Comparison of ENCODE assay signal across 8 cellular contexts in the genomic region with DNA sequence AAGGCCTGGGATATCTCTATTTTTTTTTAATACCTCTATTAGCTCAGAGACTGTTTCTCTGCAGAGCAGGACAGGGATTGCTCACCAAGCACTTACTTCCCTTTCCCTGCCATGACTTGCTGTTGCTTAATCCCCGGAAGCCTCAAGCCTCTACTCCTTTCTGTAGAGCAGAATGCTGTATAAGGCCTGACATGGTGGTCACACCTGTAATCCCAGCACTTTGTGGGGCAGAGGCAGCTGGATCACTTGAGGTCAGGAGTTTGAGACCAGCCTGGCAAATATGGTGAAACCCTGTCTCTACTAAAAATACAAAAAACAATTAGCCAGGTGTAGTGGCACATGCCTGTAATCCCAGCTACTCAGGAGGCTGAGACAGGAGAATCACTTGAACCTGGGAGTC. TPM values are rescaled to one million over a fixed set of nuclear protein-coding genes. Genes with fewer than 3 reads are reported as not detected.
A peak's percentile ranks its signal among the peaks of the same experiment; 100 is the strongest.
DNase-seq lines count a peak whose midpoint lies in the region; ATAC-seq and TF ChIP-seq lines count a peak whose summit lies in the region.
"Not testable (repeated sequence)": the region's sequence is repeated elsewhere in the genome, so short reads cannot be mapped to it uniquely, and the experiment has no call there.

No MANE protein-coding gene starts in this region.

- H3K27ac ChIP-seq in PC-9 (peak overlapping the region; percentile 100), mammary epithelial cell (ENCODE audit: insufficient read depth, low read depth, low read length) (peak overlapping the region; percentile 95)

- BruUV-seq in PC-9 (replicated peaks; lab: Mats Ljungman, UMichigan); mammary epithelial cell (replicated peaks; lab: Mats Ljungman, UMichigan): not testable (repeated sequence)

- H3K4me3 ChIP-seq in AG10803 (ENCODE audit: low read length); mammary epithelial cell (replicated peaks in 1 of 3; ENCODE audit: insufficient read depth in 1 of 3, low read depth in 2 of 3, low read length in 3 of 3): not testable (repeated sequence)
- H3K4me3 ChIP-seq in PC-9: peak overlapping the region; percentile 19; the same call in 1 of the 2 replicates

- in situ Hi-C loops in mammary epithelial cell (cut with MboI; ENCODE audit: low sequenced_read_pairs in 2 of 2): not testable (repeated sequence)

- H3K9me3 Mint-ChIP-seq in activated CD4-positive, alpha-beta T cell treated with anti-CD3 and anti-CD28 coated beads, Interleukin-2, amount 10 ng/mL, durations not matched to agents 24 days and 14 days; stimulated activated naive CD8-positive, alpha-beta T cell treated with anti-CD3 and anti-CD28 coated beads, Interleukin-15, amount 100 ng/mL, for 72 hours: not testable (repeated sequence)

- H3K4me1 ChIP-seq in PC-9 (replicated peaks; ENCODE audit: insufficient read depth) (peaks cover 68% of the 10 kb centered on the region), mammary epithelial cell (ENCODE audit: insufficient read depth, low read length) (peaks cover 52% of the 10 kb centered on the region)

- peak overlapping the region; percentile 84 for H3K27ac Mint-ChIP-seq in activated CD4-positive, alpha-beta T cell treated with anti-CD3 and anti-CD28 coated beads, Interleukin-2, amount 10 ng/mL, durations not matched to agents 24 days and 14 days
- H3K27ac Mint-ChIP-seq in stimulated activated naive CD8-positive, alpha-beta T cell treated with anti-CD3 and anti-CD28 coated beads, Interleukin-15, amount 100 ng/mL, for 72 hours: peak overlapping the region in 1 of 2 donors; percentile 76

- 0 out of 2 replicates have a peak overlapping the region, but pooled peaks have one; percentile 41 for H2AFZ ChIP-seq in PC-9
- not testable (repeated sequence) for H2AFZ ChIP-seq in mammary epithelial cell (ENCODE audit: low read depth, low read length)

- H3K27me3 Mint-ChIP-seq in activated CD4-positive, alpha-beta T cell treated with anti-CD3 and anti-CD28 coated beads, Interleukin-2, amount 10 ng/mL, durations not matched to agents 24 days and 14 days: peaks cover 25% of the 10 kb centered on the region
- peaks cover 11% of the 10 kb centered on the region for H3K27me3 Mint-ChIP-seq in stimulated activated naive CD8-positive, alpha-beta T cell treated with anti-CD3 and anti-CD28 coated beads, Interleukin-15, amount 100 ng/mL, for 72 hours

- H3K36me3 Mint-ChIP-seq in activated CD4-positive, alpha-beta T cell treated with anti-CD3 and anti-CD28 coated beads, Interleukin-2, amount 10 ng/mL, durations not matched to agents 24 days and 14 days (ENCODE audit: low read depth): not testable (repeated sequence)

- H3K27me3 ChIP-seq in PC-9 (ENCODE audit: insufficient read depth, low read depth); mammary epithelial cell (ENCODE audit: insufficient read depth, low read length): not testable (repeated sequence)

- peaks cover 54% of the 10 kb centered on the region for H3K4me1 Mint-ChIP-seq in activated CD4-positive, alpha-beta T cell treated with anti-CD3 and anti-CD28 coated beads, Interleukin-2, amount 10 ng/mL, durations not matched to agents 24 days and 14 days
- H3K4me1 Mint-ChIP-seq in stimulated activated naive CD8-positive, alpha-beta T cell treated with anti-CD3 and anti-CD28 coated beads, Interleukin-15, amount 100 ng/mL, for 72 hours: peaks cover 63% of the 10 kb centered on the region

- H3K36me3 ChIP-seq in PC-9 (ENCODE audit: low read depth); mammary epithelial cell (ENCODE audit: insufficient read depth, low read length): not testable (repeated sequence)

- POLR2A ChIA-PET in PC-9 (lab: Charles Lee; ENCODE audit: unreplicated experiment): interaction anchor here (0.5 kb wide), 1 partner anchor 57 kb away, joined by 6 read pairs; no protein-coding TSS in a partner anchor

- DNase-seq in AG10803 (ENCODE audit: low read depth) (peak; percentile 82), HT1080 (ENCODE audit: low read depth) (peak; percentile 81), PC-9 (peak; percentile 22 to 84), mammary epithelial cell (peak; percentile 88), myocyte (ENCODE audit: low read depth) (peak; percentile 54)
- DNase-seq in activated CD4-positive, alpha-beta T cell treated with anti-CD3 and anti-CD28 coated beads, Interleukin-2, amount 10 ng/mL, durations not matched to agents 24 days and 14 days: peak; percentile 61
- DNase-seq in Right ventricle myocardium inferior (ENCODE audit: missing footprints); stimulated activated naive CD8-positive, alpha-beta T cell treated with anti-CD3 and anti-CD28 coated beads, Interleukin-15, amount 100 ng/mL, for 72 hours: not testable (repeated sequence)

- intact Hi-C loops in PC-9 (cut with micrococcal nuclease; ENCODE audit: unreplicated experiment): loop anchor here (2.0 kb wide), 1 partner anchor 163 kb away; a partner anchor contains a TSS
- intact Hi-C loops in activated CD4-positive, alpha-beta T cell treated with anti-CD3 and anti-CD28 coated beads, Interleukin-2, amount 10 ng/mL, durations not matched to agents 24 days and 14 days (cut with micrococcal nuclease): loop anchor here (1.0 to 5.0 kb wide), 6 partner anchors 54 to 652 kb away; a partner anchor contains a TSS
- intact Hi-C loops in mammary epithelial cell (cut with micrococcal nuclease): loop anchor here (1.0 to 10.0 kb wide), 5 partner anchors 10 to 225 kb away; no protein-coding TSS in a partner anchor
- intact Hi-C loops in Right ventricle myocardium inferior (cut with DNase I): loop anchor here (10.0 kb wide), 1 partner anchor 435 kb away; no protein-coding TSS in a partner anchor

- TF ChIP-seq CTCF in AG10803 (conservative IDR thresholded peaks at IDR 0.05; ENCODE audit: low read length); PC-9 (conservative IDR thresholded peaks at IDR 0.05); mammary epithelial cell (conservative IDR thresholded peaks at IDR 0.05 in 1 of 2, IDR thresholded peaks at IDR 0.05 in 1 of 2; ENCODE audit: extremely low read depth in 1 of 2, insufficient read depth in 1 of 2, low read depth in 1 of 2, low read length in 2 of 2): not testable (repeated sequence)

- dilution Hi-C loops in mammary epithelial cell (cut with HindIII; ENCODE audit: low sequenced_read_pairs): not testable (repeated sequence)

- not testable (repeated sequence) for H3K79me2 ChIP-seq in PC-9 (ENCODE audit: low read depth); mammary epithelial cell (ENCODE audit: insufficient read depth, low read length)

- no CpG with 5 or more reads among the region's 1 CpG for WGBS in mammary epithelial cell (ENCODE audit: low coverage, missing lambda C conversion rate)

- H3F3A ChIP-seq in PC-9 (ENCODE audit: insufficient read depth, low read depth): peaks cover 49% of the 10 kb centered on the region

- H3K9me2 ChIP-seq in PC-9 (ENCODE audit: insufficient read depth): not testable (repeated sequence)

- not testable (repeated sequence) for H3K9me3 ChIP-seq in PC-9 (ENCODE audit: insufficient read depth, low read depth); mammary epithelial cell (replicated peaks; ENCODE audit: insufficient read depth, low read length)

- ATAC-seq in Right ventricle myocardium inferior: peak; percentile 45
- ATAC-seq in stimulated activated naive CD8-positive, alpha-beta T cell treated with anti-CD3 and anti-CD28 coated beads, Interleukin-15, amount 100 ng/mL, for 72 hours: not testable (repeated sequence)

- peak overlapping the region; percentile 51 for H3K4me3 Mint-ChIP-seq in activated CD4-positive, alpha-beta T cell treated with anti-CD3 and anti-CD28 coated beads, Interleukin-2, amount 10 ng/mL, durations not matched to agents 24 days and 14 days
- H3K4me3 Mint-ChIP-seq in stimulated activated naive CD8-positive, alpha-beta T cell treated with anti-CD3 and anti-CD28 coated beads, Interleukin-15, amount 100 ng/mL, for 72 hours: peak overlapping the region; percentile 60 to 70

- CTCF ChIA-PET in PC-9 (lab: Charles Lee); mammary epithelial cell (lab: Charles Lee; ENCODE audit: low non-redundant PET): not testable (repeated sequence)

- H3K4me2 ChIP-seq in PC-9: peak overlapping the region; percentile 69
- peak overlapping the region; percentile 71 for H3K4me2 ChIP-seq in mammary epithelial cell (ENCODE audit: insufficient read depth, low read depth, low read length)

- H3K9ac ChIP-seq in mammary epithelial cell (ENCODE audit: insufficient read depth, low read length): peak overlapping the region; percentile 79

- not testable (repeated sequence) for H4K20me1 ChIP-seq in PC-9 (ENCODE audit: insufficient read depth); mammary epithelial cell (ENCODE audit: insufficient read depth, low read length)

RNA-seq across cellular contexts. Expression of a gene that starts 23.3 kb away (rescaled TPM):
- total RNA-seq in HT1080 (2014; rRNA removed; shearing (Covaris generic)): 36.8 and 47.2 TPM in 2 replicates
- polyA plus RNA-seq in HT1080 (2015; cell fraction: cytosol; rRNA removed): 62.9 and 67.1 TPM in 2 replicates
- 14.6 and 17.0 TPM in 2 replicates for polyA plus RNA-seq in HT1080 (2015; cell fraction: nucleus; rRNA removed)
- total RNA-seq in PC-9 (2021) (16.0 and 16.1 TPM in 2 replicates), mammary epithelial cell (100 to 1,000 TPM in 1 of 2 donors, 10 to 100 TPM in 1; 63.3 to 104 TPM), Right ventricle myocardium inferior (36.4 TPM), myocyte (24.8 and 33.6 TPM in 2 replicates)
- total RNA-seq in activated CD4-positive, alpha-beta T cell treated with anti-CD3 and anti-CD28 coated beads, Interleukin-2, amount 10 ng/mL, durations not matched to agents 24 days and 14 days: 8.5 and 9.9 TPM in 2 replicates
- 93.1 TPM for polyA plus RNA-seq in mammary epithelial cell
- polyA minus RNA-seq in mammary epithelial cell: 92.8 TPM
- polyA plus RNA-seq in myocyte (2012): 42.6 TPM

RNA-seq across cellular contexts. Expression of a gene that starts 55.2 kb away (rescaled TPM):
- 9.6 and 11.1 TPM in 2 replicates for total RNA-seq in HT1080 (2014; rRNA removed; shearing (Covaris generic))
- polyA plus RNA-seq in HT1080 (2015; cell fraction: cytosol; rRNA removed): 17.2 and 27.4 TPM in 2 replicates
- polyA plus RNA-seq in HT1080 (2015; cell fraction: nucleus; rRNA removed): 8.3 TPM in 2 replicates
- total RNA-seq in PC-9 (2021): 24.2 and 25.5 TPM in 2 replicates
- total RNA-seq in activated CD4-positive, alpha-beta T cell treated with anti-CD3 and anti-CD28 coated beads, Interleukin-2, amount 10 ng/mL, durations not matched to agents 24 days and 14 days: 19.0 and 24.0 TPM in 2 replicates
- 10 to 100 TPM; 17.2 to 26.9 TPM for total RNA-seq in mammary epithelial cell
- 10.5 TPM for polyA plus RNA-seq in mammary epithelial cell
- polyA minus RNA-seq in mammary epithelial cell: 11.8 TPM
- total RNA-seq in Right ventricle myocardium inferior: 31.6 TPM
- total RNA-seq in myocyte: 13.6 and 16.2 TPM in 2 replicates
- 17.0 TPM for polyA plus RNA-seq in myocyte (2012)
